ENCODE assay signal across 8 cellular contexts in the genomic region with DNA sequence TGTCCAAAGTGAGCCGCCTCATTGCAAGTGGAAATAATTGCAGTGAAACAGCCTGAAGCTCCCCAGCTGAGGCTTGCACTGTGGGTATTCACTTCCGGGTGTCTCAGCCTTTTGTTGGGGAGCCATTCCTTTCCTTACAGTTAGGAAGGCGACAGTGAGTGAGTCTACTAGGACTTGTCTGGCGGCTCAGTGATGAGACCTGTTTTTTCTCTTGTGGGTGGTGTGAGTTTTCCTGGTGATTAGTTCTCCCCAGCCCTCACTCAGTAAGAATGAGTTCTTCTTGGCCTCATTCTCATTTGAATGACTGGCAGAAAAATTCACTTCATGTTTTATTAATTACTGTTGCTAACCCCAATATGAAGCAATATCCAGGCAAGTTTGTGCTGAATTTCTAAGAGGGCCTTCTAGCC. TPM values are rescaled to one million over a fixed set of nuclear protein-coding genes. Genes with fewer than 3 reads are reported as not detected.
DNase-seq lines count a peak whose midpoint lies in the region; ATAC-seq, FAIRE-seq and TF ChIP-seq lines count a peak whose summit lies in the region.

No MANE protein-coding gene starts in this region.

- no peak for TF ChIP-seq RAD21 in GM12878 (IDR thresholded peaks at IDR 0.05; ENCODE audit: insufficient read depth, low read depth, low read length)

- peak overlapping the region; percentile 86 for H3K4me3 Mint-ChIP-seq in Calu3 (ENCODE audit: low read depth, unreplicated experiment)
- peak overlapping the region; percentile 85 for H3K4me3 Mint-ChIP-seq in natural killer cell treated with Interleukin-12 subunit alpha and Interleukin-12 subunit beta and Interleukin-15 and Interleukin-18, amount 100 ng/mL, for 72 hours

- TF ChIP-seq POLR2A in GM12878 (IDR thresholded peaks at IDR 0.05; ENCODE audit: low read depth, low read length), result 0 out of 2 replicates have a peak, but pooled peaks have one; percentile 15

- H3K4me1 ChIP-seq in GM12878 (ENCODE audit: control insufficient read depth, insufficient read depth, low read length), result peaks cover 10% of the 10 kb centered on the region

- TF ChIP-seq EP300 in GM12878 (IDR thresholded peaks at IDR 0.05; ENCODE audit: borderline replicate concordance in 1 of 2, control insufficient read depth in 1 of 2, low read depth in 2 of 2, low read length in 2 of 2), result no peak

- CTCF ChIA-PET in Calu3 (lab: Charles Lee), result no interaction called here
- CTCF ChIA-PET in GM12878 (lab: Yijun Ruan, JAX), result interaction anchor here (0.8 to 1.9 kb wide), 6 partner anchors 18 to 149 kb away, joined by 3 to 10 read pairs (median 4); a partner anchor contains a TSS

- RAD21 ChIA-PET in GM12878 (lab: Charles Lee; ENCODE audit: unreplicated experiment), result interaction anchor here (1.4 to 1.9 kb wide), 2 partner anchors 16 to 21 kb away, joined by 3 to 4 read pairs; no protein-coding TSS in a partner anchor

- SMC1A ChIA-PET in GM12878 (lab: Charles Lee; ENCODE audit: uncharacterized antibody, unreplicated experiment), result interaction anchor here (1.0 to 2.1 kb wide), 4 partner anchors 15 to 27 kb away, joined by 3 to 12 read pairs (median 3); a partner anchor contains a TSS

- no peak for FAIRE-seq in GM12878 (lab: Jason Lieb, UNC)

- no peaks in the 10 kb centered on the region for H3K9me3 ChIP-seq in GM12878 (replicated peaks; ENCODE audit: control insufficient read depth, insufficient read depth, low read length)

- WGBS in GM12878 (ENCODE audit: insufficient coverage, insufficient replicate concordance, low lambda C conversion rate, missing lambda C conversion rate), result 0% methylated on average over 4 of the region's 4 CpGs

- peak overlapping the region; percentile 95 for H3K27ac ChIP-seq in GM12878 (ENCODE audit: control insufficient read depth, insufficient read depth)

- H3K27me3 ChIP-seq in GM12878 (replicated peaks in 1 of 2; ENCODE audit: control insufficient read depth in 2 of 2, insufficient read depth in 2 of 2, low read length in 1 of 2), result no peaks in the 10 kb centered on the region

- H3K4me3 ChIP-seq in GM12878, result peak overlapping the region; percentile 92

- peaks cover 58% of the 10 kb centered on the region for H3K79me2 ChIP-seq in GM12878 (ENCODE audit: control insufficient read depth, insufficient read depth, low read length)

- ATAC-seq in GM12878 (peak; percentile 13), GM21381 (IDR thresholded peaks at IDR 0.05; ENCODE audit: unreplicated experiment) (no peak)
- ATAC-seq in natural killer cell treated with Interleukin-12 subunit alpha and Interleukin-12 subunit beta and Interleukin-15 and Interleukin-18, amount 100 ng/mL, for 72 hours, result no peak

- no peak overlapping the region for H2AFZ ChIP-seq in GM12878 (ENCODE audit: control insufficient read depth, low read depth, low read length)

- no peak overlapping the region for H3K27ac Mint-ChIP-seq in Calu3 (ENCODE audit: unreplicated experiment)
- peak overlapping the region; percentile 88 to 95 for H3K27ac Mint-ChIP-seq in natural killer cell treated with Interleukin-12 subunit alpha and Interleukin-12 subunit beta and Interleukin-15 and Interleukin-18, amount 100 ng/mL, for 72 hours

- peaks cover 9 to 22% of the 10 kb centered on the region in 2 experiments; a peak in 3 of 4 replicates for H3K36me3 ChIP-seq in GM12878 (ENCODE audit: control insufficient read depth in 2 of 2, insufficient read depth in 2 of 2, low read length in 1 of 2)

- POLR2A ChIA-PET in GM12878 (lab: Charles Lee), result interaction anchor here (1.4 to 2.6 kb wide), 4 partner anchors 9 to 28 kb away, joined by 3 to 9 read pairs (median 8); a partner anchor contains a TSS

- no peaks in the 10 kb centered on the region for H3K27me3 Mint-ChIP-seq in Calu3 (ENCODE audit: unreplicated experiment)
- H3K27me3 Mint-ChIP-seq in natural killer cell treated with Interleukin-12 subunit alpha and Interleukin-12 subunit beta and Interleukin-15 and Interleukin-18, amount 100 ng/mL, for 72 hours, result no peaks in the 10 kb centered on the region

- H3K4me2 ChIP-seq in GM12878 (ENCODE audit: control insufficient read depth, insufficient read depth), result peak overlapping the region; percentile 78

- peak overlapping the region; percentile 89 for H3K9ac ChIP-seq in GM12878 (ENCODE audit: control insufficient read depth, insufficient read depth, low read length)

- TF ChIP-seq CTCF in Calu3 (IDR thresholded peaks at IDR 0.05; ENCODE audit: unreplicated experiment) (no peak), GM12878 (IDR thresholded peaks at IDR 0.05 in 2 of 3, conservative IDR thresholded peaks at IDR 0.05 in 1 of 3; ENCODE audit: control insufficient read depth in 2 of 3, extremely low read depth in 1 of 3, insufficient read depth in 1 of 3, low read depth in 3 of 3, low read length in 3 of 3) (no peak)

- H4K20me1 ChIP-seq in GM12878 (ENCODE audit: control insufficient read depth, insufficient read depth), result peaks cover 8% of the 10 kb centered on the region; the same call in 1 of the 2 replicates

- no peaks in the 10 kb centered on the region for H3K9me3 Mint-ChIP-seq in Calu3 (ENCODE audit: low read depth, unreplicated experiment)
- H3K9me3 Mint-ChIP-seq in natural killer cell treated with Interleukin-12 subunit alpha and Interleukin-12 subunit beta and Interleukin-15 and Interleukin-18, amount 100 ng/mL, for 72 hours, result no peaks in the 10 kb centered on the region

- DNase-seq in Calu3, result no peak
- DNase-seq in NAMALWA (ENCODE audit: low spot score), result peak; percentile 16
- DNase-seq in GM12878 (ENCODE audit: low read depth, low spot score), result no peak
- DNase-seq in natural killer cell treated with Interleukin-12 subunit alpha and Interleukin-12 subunit beta and Interleukin-15 and Interleukin-18, amount 100 ng/mL, for 72 hours (ENCODE audit: low spot score), result no peak
- no peak for DNase-seq in iPS-NIHi7 (ENCODE audit: extremely low spot score)
- DNase-seq in NCI-H1694 (lab: John Stamatoyannopoulos, UW), result no peak
- DNase-seq in mucosa of gallbladder (ENCODE audit: low spot score), result no peak

- BruUV-seq in Calu3 (replicated peaks; lab: Mats Ljungman, UMichigan), result no TSS peak
- BruUV-seq in GM12878 (replicated peaks; lab: Mats Ljungman, UMichigan), result no TSS peak

- in situ Hi-C loops in GM12878 (cut with MboI), result no loop called here

- H3K4me1 Mint-ChIP-seq in Calu3 (ENCODE audit: low read depth, unreplicated experiment), result no peaks in the 10 kb centered on the region
- H3K4me1 Mint-ChIP-seq in natural killer cell treated with Interleukin-12 subunit alpha and Interleukin-12 subunit beta and Interleukin-15 and Interleukin-18, amount 100 ng/mL, for 72 hours (ENCODE audit: low read depth in 2 of 2), result peaks cover 22 to 27% of the 10 kb centered on the region in 2 donors

- intact Hi-C loops in Calu3 (cut with micrococcal nuclease; ENCODE audit: unreplicated experiment), result no loop called here
- intact Hi-C loops in GM12878 (cut with micrococcal nuclease; ENCODE audit: unreplicated experiment), result loop anchor here (5.0 kb wide), 1 partner anchor 69 kb away; a partner anchor contains a TSS

- H3K36me3 Mint-ChIP-seq in Calu3 (ENCODE audit: insufficient read depth, unreplicated experiment), result peaks cover 48% of the 10 kb centered on the region
- peaks cover 11% of the 10 kb centered on the region for H3K36me3 Mint-ChIP-seq in natural killer cell treated with Interleukin-12 subunit alpha and Interleukin-12 subunit beta and Interleukin-15 and Interleukin-18, amount 100 ng/mL, for 72 hours

RNA-seq across cellular contexts. Expression of a gene that starts 2.6 kb away (rescaled TPM):
- total RNA-seq in Calu3 (2022) (148 and 157 TPM in 2 replicates), GM12878 (2014; rRNA removed) (900 and 915 TPM in 2 replicates), GM12878 (2014; rRNA removed; fragmentation: Illumina TruSeq; extraction: Trizol) (522 and 529 TPM in 2 replicates), GM12878 (2021) (716 and 743 TPM in 2 replicates), mucosa of gallbladder (270 TPM)
- total RNA-seq in GM12878 (2013; cell fraction: nucleolus; rRNA removed), result 129 and 132 TPM in 2 replicates
- 616 TPM for polyA plus RNA-seq in GM12878 (2011; ENCODE audit: low read depth)
- polyA plus RNA-seq in GM12878 (2011; rRNA removed) (1,223 and 1,362 TPM in 2 replicates), GM12878 (2014; fragmentation: Illumina TruSeq; extraction: Trizol) (458 and 657 TPM in 2 replicates), GM12878 (2014; fragmentation: Nextera tagmentation; extraction: Ambion mirVana) (100 to 1,000 TPM; 115 to 271 TPM), GM12878 (2014; rRNA removed) (761 and 772 TPM in 2 replicates), GM12878 (2016; fragmentation: Nextera tagmentation; extraction: Ambion mirVana) (1,000 to 10,000 TPM; 1,161 to 1,235 TPM)
- 1,432 and 1,474 TPM in 2 replicates for polyA plus RNA-seq in GM12878 (2011; cell fraction: cytosol; rRNA removed)
- 542 and 632 TPM in 2 replicates for polyA plus RNA-seq in GM12878 (2011; cell fraction: nucleus; rRNA removed)
- polyA plus RNA-seq in GM12878 (2012), result 909 and 1,002 TPM in 2 replicates
- polyA minus RNA-seq in GM12878 (2011; rRNA and poly(A)+ RNA removed), result 705 and 1,086 TPM in 2 replicates
- 277 and 295 TPM in 2 replicates for polyA minus RNA-seq in GM12878 (2011; cell fraction: cytosol; rRNA and poly(A)+ RNA removed)
- polyA minus RNA-seq in GM12878 (2011; cell fraction: nucleus; rRNA and poly(A)+ RNA removed), result 144 and 158 TPM in 2 replicates
- total RNA-seq in natural killer cell treated with Interleukin-12 subunit alpha and Interleukin-12 subunit beta and Interleukin-15 and Interleukin-18, amount 100 ng/mL, for 72 hours, result 100 to 1,000 TPM; 546 to 554 TPM

RNA-seq across cellular contexts. Expression of a gene that starts 17.2 kb away (rescaled TPM):
- 28.6 and 29.5 TPM in 2 replicates for total RNA-seq in Calu3 (2022)
- total RNA-seq in GM12878 (2013; cell fraction: nucleolus; rRNA removed), result 32.7 and 33.1 TPM in 2 replicates
- total RNA-seq in GM12878 (2014; rRNA removed), result 63.1 and 65.8 TPM in 2 replicates
- 63.8 and 65.7 TPM in 2 replicates for total RNA-seq in GM12878 (2014; rRNA removed; fragmentation: Illumina TruSeq; extraction: Trizol)
- 43.4 and 50.3 TPM in 2 replicates for total RNA-seq in GM12878 (2021)
- 43.6 TPM for polyA plus RNA-seq in GM12878 (2011; ENCODE audit: low read depth)
- 50.8 and 53.7 TPM in 2 replicates for polyA plus RNA-seq in GM12878 (2011; rRNA removed)
- polyA plus RNA-seq in GM12878 (2011; cell fraction: cytosol; rRNA removed), result 56.7 and 58.7 TPM in 2 replicates
- polyA plus RNA-seq in GM12878 (2011; cell fraction: nucleus; rRNA removed), result 27.4 and 30.1 TPM in 2 replicates
- 44.2 and 44.4 TPM in 2 replicates for polyA plus RNA-seq in GM12878 (2012)
- polyA plus RNA-seq in GM12878 (2014; fragmentation: Illumina TruSeq; extraction: Trizol), result 80.5 and 83.4 TPM in 2 replicates
- 100 to 1,000 TPM in 1 of 2 experiments, 10 to 100 TPM in 1; 88.8 to 121 TPM for polyA plus RNA-seq in GM12878 (2014; fragmentation: Nextera tagmentation; extraction: Ambion mirVana)
- 65.7 and 66.7 TPM in 2 replicates for polyA plus RNA-seq in GM12878 (2014; rRNA removed)
- polyA plus RNA-seq in GM12878 (2016; fragmentation: Nextera tagmentation; extraction: Ambion mirVana), result 100 to 1,000 TPM; 116 to 119 TPM
- polyA minus RNA-seq in GM12878 (2011; rRNA and poly(A)+ RNA removed), result 30.1 and 31.1 TPM in 2 replicates
- polyA minus RNA-seq in GM12878 (2011; cell fraction: cytosol; rRNA and poly(A)+ RNA removed), result 6.4 and 13.6 TPM in 2 replicates
- polyA minus RNA-seq in GM12878 (2011; cell fraction: nucleus; rRNA and poly(A)+ RNA removed), result 9.2 and 15.8 TPM in 2 replicates
- 10 to 100 TPM; 51.0 to 64.5 TPM for total RNA-seq in natural killer cell treated with Interleukin-12 subunit alpha and Interleukin-12 subunit beta and Interleukin-15 and Interleukin-18, amount 100 ng/mL, for 72 hours
- 33.8 TPM for total RNA-seq in mucosa of gallbladder

RNA-seq across cellular contexts. Expression of a gene that starts 17.4 kb away (rescaled TPM):
- 25.7 and 27.7 TPM in 2 replicates for total RNA-seq in Calu3 (2022)
- 27.9 and 36.8 TPM in 2 replicates for total RNA-seq in GM12878 (2013; cell fraction: nucleolus; rRNA removed)
- total RNA-seq in GM12878 (2014; rRNA removed), result 30.0 and 30.6 TPM in 2 replicates
- 27.3 and 29.6 TPM in 2 replicates for total RNA-seq in GM12878 (2014; rRNA removed; fragmentation: Illumina TruSeq; extraction: Trizol)
- total RNA-seq in GM12878 (2021), result 27.7 and 30.5 TPM in 2 replicates
- polyA plus RNA-seq in GM12878 (2011; ENCODE audit: low read depth), result 11.7 TPM
- 17.6 and 25.7 TPM in 2 replicates for polyA plus RNA-seq in GM12878 (2011; rRNA removed)
- polyA plus RNA-seq in GM12878 (2011; cell fraction: cytosol; rRNA removed), result 42.2 and 45.9 TPM in 2 replicates
- 36.1 and 42.5 TPM in 2 replicates for polyA plus RNA-seq in GM12878 (2011; cell fraction: nucleus; rRNA removed)
- polyA plus RNA-seq in GM12878 (2012), result 14.2 and 16.8 TPM in 2 replicates
- polyA plus RNA-seq in GM12878 (2014; fragmentation: Illumina TruSeq; extraction: Trizol), result 40.7 and 43.2 TPM in 2 replicates
- polyA plus RNA-seq in GM12878 (2014; fragmentation: Nextera tagmentation; extraction: Ambion mirVana), result 10 to 100 TPM; 16.8 to 20.0 TPM
- polyA plus RNA-seq in GM12878 (2014; rRNA removed), result 26.5 and 27.8 TPM in 2 replicates
- 10 to 100 TPM; 56.6 to 63.1 TPM for polyA plus RNA-seq in GM12878 (2016; fragmentation: Nextera tagmentation; extraction: Ambion mirVana)
- 45.6 and 55.0 TPM in 2 replicates for polyA minus RNA-seq in GM12878 (2011; rRNA and poly(A)+ RNA removed)
- polyA minus RNA-seq in GM12878 (2011; cell fraction: cytosol; rRNA and poly(A)+ RNA removed), result 8.7 and 10.7 TPM in 2 replicates
- 15.4 and 26.1 TPM in 2 replicates for polyA minus RNA-seq in GM12878 (2011; cell fraction: nucleus; rRNA and poly(A)+ RNA removed)
- total RNA-seq in natural killer cell treated with Interleukin-12 subunit alpha and Interleukin-12 subunit beta and Interleukin-15 and Interleukin-18, amount 100 ng/mL, for 72 hours, result 10 to 100 TPM; 43.6 to 61.2 TPM
- total RNA-seq in mucosa of gallbladder, result 37.4 TPM

RNA-seq across cellular contexts. Expression of a gene that starts 27.4 kb away (rescaled TPM):
- total RNA-seq in Calu3 (2022) (52.6 and 54.6 TPM in 2 replicates), GM12878 (2014; rRNA removed) (27.2 and 32.6 TPM in 2 replicates), GM12878 (2014; rRNA removed; fragmentation: Illumina TruSeq; extraction: Trizol) (14.6 and 14.9 TPM in 2 replicates), GM12878 (2021) (47.7 and 48.3 TPM in 2 replicates), mucosa of gallbladder (20.9 TPM)
- 71.8 and 82.0 TPM in 2 replicates for total RNA-seq in GM12878 (2013; cell fraction: nucleolus; rRNA removed)
- polyA plus RNA-seq in GM12878 (2011; ENCODE audit: low read depth), result 9.1 TPM
- polyA plus RNA-seq in GM12878 (2011; rRNA removed) (5.0 and 13.9 TPM in 2 replicates), GM12878 (2014; fragmentation: Illumina TruSeq; extraction: Trizol) (5.1 and 16.5 TPM in 2 replicates), GM12878 (2014; fragmentation: Nextera tagmentation; extraction: Ambion mirVana) (1 to 10 TPM; 5.3 to 5.7 TPM), GM12878 (2014; rRNA removed) (17.1 and 22.1 TPM in 2 replicates), GM12878 (2016; fragmentation: Nextera tagmentation; extraction: Ambion mirVana) (10 to 100 TPM; 47.2 to 48.7 TPM)
- 8.6 and 8.9 TPM in 2 replicates for polyA plus RNA-seq in GM12878 (2011; cell fraction: cytosol; rRNA removed)
- polyA plus RNA-seq in GM12878 (2011; cell fraction: nucleus; rRNA removed), result 38.5 and 56.3 TPM in 2 replicates
- polyA plus RNA-seq in GM12878 (2012), result 14.7 and 17.0 TPM in 2 replicates
- 19.9 and 23.0 TPM in 2 replicates for polyA minus RNA-seq in GM12878 (2011; rRNA and poly(A)+ RNA removed)
- polyA minus RNA-seq in GM12878 (2011; cell fraction: cytosol; rRNA and poly(A)+ RNA removed), result 7.4 and 14.5 TPM in 2 replicates
- polyA minus RNA-seq in GM12878 (2011; cell fraction: nucleus; rRNA and poly(A)+ RNA removed), result 22.7 and 41.5 TPM in 2 replicates
- total RNA-seq in natural killer cell treated with Interleukin-12 subunit alpha and Interleukin-12 subunit beta and Interleukin-15 and Interleukin-18, amount 100 ng/mL, for 72 hours, result 100 to 1,000 TPM in 1 of 2 donors, 10 to 100 TPM in 1; 40.1 to 100 TPM
